In genomic region chr1:3624194-3625136, GRCh38 we compare ENCODE assay signal across 8 cellular contexts. TPM values are rescaled to one million over a fixed set of nuclear protein-coding genes. Genes with fewer than 3 reads are reported as not detected.
A peak's percentile ranks its signal among the peaks of the same experiment; 100 is the strongest.
DNase-seq lines count a peak whose midpoint lies in the region; ATAC-seq and TF ChIP-seq lines count a peak whose summit lies in the region.

Gene TPRG1L, plus strand, starts transcription at chr1:3625015. Its CDS starts 58 bp downstream, at chr1:3625073.

- peaks cover 8% of the 10 kb centered on the region for H3K36me3 ChIP-seq in mucosa of stomach (ENCODE audit: control insufficient read depth, insufficient read depth, low read length)

- peak within 1 kb of the TSS; percentile 92 for H3K27ac Mint-ChIP-seq in activated T-cell treated with anti-CD3 and anti-CD28 coated beads, Interleukin-2, amount 50 U/mL, for 24 hours

- H3K27me3 Mint-ChIP-seq in activated T-cell treated with anti-CD3 and anti-CD28 coated beads, Interleukin-2, amount 50 U/mL, for 24 hours = no peaks in the 10 kb centered on the region

- peaks cover 19% of the 10 kb centered on the region for H3K4me1 ChIP-seq in mucosa of stomach (ENCODE audit: control insufficient read depth, insufficient read depth, low read length)

- no peaks in the 10 kb centered on the region for H3K9me3 ChIP-seq in mucosa of stomach (ENCODE audit: control insufficient read depth, low read length)

- DNase-seq in DMS153 treated with DMSO at 0.1 percent for 48 hours (lab: John Stamatoyannopoulos, UW; ENCODE audit: unreplicated experiment) (peak; percentile 28), epithelial cell of proximal tubule (ENCODE audit: low read depth) (peak; percentile 39)
- DNase-seq in Jurkat, Clone E6-1 (ENCODE audit: low read depth, low spot score) = peak; percentile 90
- DNase-seq in activated T-cell treated with anti-CD3 and anti-CD28 coated beads, Interleukin-2, amount 50 U/mL, for 24 hours = peak; percentile 99
- DNase-seq in stimulated activated CD8-positive, alpha-beta memory T cell treated with anti-CD3 and anti-CD28 coated beads, Interleukin-4, amount 100 ng/mL, for 48 hours = peak; percentile 99

- ATAC-seq in GM21717 (IDR thresholded peaks at IDR 0.05; ENCODE audit: unreplicated experiment) = peak; percentile 89

- no peaks in the 10 kb centered on the region for H3K9me3 Mint-ChIP-seq in activated T-cell treated with anti-CD3 and anti-CD28 coated beads, Interleukin-2, amount 50 U/mL, for 24 hours

- H3K9ac ChIP-seq in mucosa of stomach (ENCODE audit: low read length) = peak within 1 kb of the TSS; percentile 70

- H3K4me3 ChIP-seq in Jurkat, Clone E6-1 (ENCODE audit: low read length) = peak within 1 kb of the TSS; percentile 73
- H3K4me3 ChIP-seq in epithelial cell of proximal tubule (ENCODE audit: low read depth, low read length) (peak within 1 kb of the TSS; percentile 97), mucosa of stomach (ENCODE audit: low read length) (peak within 1 kb of the TSS; percentile 93)

- H3K4me1 Mint-ChIP-seq in activated T-cell treated with anti-CD3 and anti-CD28 coated beads, Interleukin-2, amount 50 U/mL, for 24 hours (ENCODE audit: low read depth) = peaks cover 42% of the 10 kb centered on the region

- peaks cover 28% of the 10 kb centered on the region for H3K36me3 Mint-ChIP-seq in activated T-cell treated with anti-CD3 and anti-CD28 coated beads, Interleukin-2, amount 50 U/mL, for 24 hours (ENCODE audit: low read depth)

- no peak for TF ChIP-seq CTCF in epithelial cell of proximal tubule (conservative IDR thresholded peaks at IDR 0.05; ENCODE audit: low read depth, low read length)

- no peaks in the 10 kb centered on the region for H3K27me3 ChIP-seq in mucosa of stomach (ENCODE audit: control insufficient read depth, insufficient read depth, low read length)

- H3K4me3 Mint-ChIP-seq in activated T-cell treated with anti-CD3 and anti-CD28 coated beads, Interleukin-2, amount 50 U/mL, for 24 hours = peak within 1 kb of the TSS; percentile 88

TF ChIP-seq in PFSK-1, 5 proteins besides CTCF, POLR2A, EP300 and RAD21:
- TF ChIP-seq, protein P1, sequence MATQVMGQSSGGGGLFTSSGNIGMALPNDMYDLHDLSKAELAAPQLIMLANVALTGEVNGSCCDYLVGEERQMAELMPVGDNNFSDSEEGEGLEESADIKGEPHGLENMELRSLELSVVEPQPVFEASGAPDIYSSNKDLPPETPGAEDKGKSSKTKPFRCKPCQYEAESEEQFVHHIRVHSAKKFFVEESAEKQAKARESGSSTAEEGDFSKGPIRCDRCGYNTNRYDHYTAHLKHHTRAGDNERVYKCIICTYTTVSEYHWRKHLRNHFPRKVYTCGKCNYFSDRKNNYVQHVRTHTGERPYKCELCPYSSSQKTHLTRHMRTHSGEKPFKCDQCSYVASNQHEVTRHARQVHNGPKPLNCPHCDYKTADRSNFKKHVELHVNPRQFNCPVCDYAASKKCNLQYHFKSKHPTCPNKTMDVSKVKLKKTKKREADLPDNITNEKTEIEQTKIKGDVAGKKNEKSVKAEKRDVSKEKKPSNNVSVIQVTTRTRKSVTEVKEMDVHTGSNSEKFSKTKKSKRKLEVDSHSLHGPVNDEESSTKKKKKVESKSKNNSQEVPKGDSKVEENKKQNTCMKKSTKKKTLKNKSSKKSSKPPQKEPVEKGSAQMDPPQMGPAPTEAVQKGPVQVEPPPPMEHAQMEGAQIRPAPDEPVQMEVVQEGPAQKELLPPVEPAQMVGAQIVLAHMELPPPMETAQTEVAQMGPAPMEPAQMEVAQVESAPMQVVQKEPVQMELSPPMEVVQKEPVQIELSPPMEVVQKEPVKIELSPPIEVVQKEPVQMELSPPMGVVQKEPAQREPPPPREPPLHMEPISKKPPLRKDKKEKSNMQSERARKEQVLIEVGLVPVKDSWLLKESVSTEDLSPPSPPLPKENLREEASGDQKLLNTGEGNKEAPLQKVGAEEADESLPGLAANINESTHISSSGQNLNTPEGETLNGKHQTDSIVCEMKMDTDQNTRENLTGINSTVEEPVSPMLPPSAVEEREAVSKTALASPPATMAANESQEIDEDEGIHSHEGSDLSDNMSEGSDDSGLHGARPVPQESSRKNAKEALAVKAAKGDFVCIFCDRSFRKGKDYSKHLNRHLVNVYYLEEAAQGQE (IDR thresholded peaks at IDR 0.05; ENCODE audit: insufficient read depth in 1 of 2, low read depth in 2 of 2, low read length in 2 of 2) = no peak
- TF ChIP-seq SIN3A (IDR thresholded peaks at IDR 0.05; ENCODE audit: borderline replicate concordance, insufficient read depth, low read length) (no peak; the same call in none of the 2 replicates), FOXP2 (optimal IDR thresholded peaks at IDR 0.05; ENCODE audit: borderline replicate concordance, extremely low read depth, extremely low read length, insufficient read depth) (peak; percentile 99), POLR2AphosphoS5 (IDR thresholded peaks at IDR 0.05; ENCODE audit: low read depth, low read length) (no peak), TAF1 (IDR thresholded peaks at IDR 0.05; ENCODE audit: borderline replicate concordance, insufficient read depth, low read length) (no peak)

RNA-seq across cellular contexts. Expression of gene TPRG1L, which starts in this region (rescaled TPM):
- 21.3 TPM for polyA plus RNA-seq in Jurkat, Clone E6-1 (2012; ENCODE audit: insufficient read depth, insufficient read length)
- polyA plus RNA-seq in PFSK-1 (2012; ENCODE audit: insufficient read length, low read depth) = 31.3 TPM
- 8.1 and 12.4 TPM in 2 replicates for total RNA-seq in epithelial cell of proximal tubule

Comparison
In these comparisons a context has a peak if more than half of its experiments do, and no peak if none do; other contexts are left out.
1. Peak in every context shown above with its lines: DNase-seq, ATAC-seq and H3K4me3 ChIP-seq.
2. DNase-seq: peak in every context shown above with its lines; median percentile 99 in activated T-cell treated with anti-CD3 and anti-CD28 coated beads, Interleukin-2, amount 50 U/mL, for 24 hours; 99 in stimulated activated CD8-positive, alpha-beta memory T cell treated with anti-CD3 and anti-CD28 coated beads, Interleukin-4, amount 100 ng/mL, for 48 hours; 90 in Jurkat, Clone E6-1; 39 in epithelial cell of proximal tubule; 28 in DMS153 treated with DMSO at 0.1 percent for 48 hours.